In the genomic region with DNA sequence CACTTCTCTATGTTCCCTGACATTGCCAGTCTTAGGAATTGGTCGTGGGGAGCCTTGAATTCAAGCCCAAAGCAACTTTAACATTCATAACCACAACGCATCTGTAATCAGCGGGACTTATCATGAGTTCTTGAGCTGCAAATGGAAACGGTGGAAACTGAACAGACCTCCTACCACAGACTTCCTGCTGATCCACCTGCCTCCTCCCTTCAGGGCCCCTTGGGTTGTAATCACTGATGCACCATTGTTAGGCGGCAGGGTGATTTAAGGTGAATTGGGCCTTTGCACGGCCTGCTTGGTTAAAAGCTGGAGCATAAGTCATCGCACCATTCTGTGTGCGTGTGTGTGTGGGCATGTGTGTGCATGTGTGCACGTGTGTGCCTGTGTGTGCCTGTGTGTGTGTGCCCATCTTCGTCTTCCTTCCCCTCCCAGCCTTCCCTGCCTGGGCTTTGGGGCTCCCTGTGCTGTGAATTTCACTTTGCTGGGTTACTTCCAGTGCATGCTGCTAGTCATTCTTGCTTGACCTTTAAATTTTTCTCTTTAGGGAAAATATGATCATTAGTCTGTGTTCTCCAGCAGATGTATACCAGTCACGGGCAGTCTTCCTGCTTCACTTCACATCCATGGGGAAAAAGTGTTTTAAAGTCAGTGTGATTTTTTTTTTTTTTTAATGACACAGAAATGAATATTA, we compare ENCODE assay signal across 11 cellular contexts. TPM values are rescaled to one million over a fixed set of nuclear protein-coding genes. Genes with fewer than 3 reads are reported as not detected.
A peak's percentile ranks its signal among the peaks of the same experiment; 100 is the strongest.
DNase-seq lines count a peak whose midpoint lies in the region; ATAC-seq and TF ChIP-seq lines count a peak whose summit lies in the region.
"Had no signal": no experiment of that assay in that cellular context is flagged by ENCODE, and none has a peak within 500 bp of the region (broad histone marks: within the 10 kb centered on the region; RNA-seq: fewer than 3 reads in every experiment).

No MANE protein-coding gene starts in this region.

- H3K27me3 Mint-ChIP-seq in activated CD4-positive, alpha-beta T cell treated with anti-CD3 and anti-CD28 coated beads, Interleukin-2, amount 10 ng/mL, durations not matched to agents 24 days and 14 days: no peaks in the 10 kb centered on the region
- no peaks in the 10 kb centered on the region; the same call in none of the 2 replicates for H3K27me3 Mint-ChIP-seq in HFFc6 (ENCODE audit: insufficient read depth)

- H3K27ac ChIP-seq in BLaER1 treated with 17β-estradiol and CSF1 and Interleukin-3, amounts not matched to agents 10 nM and 100 nM: peak overlapping the region in 9 of 11 experiments; percentile 3 to 96 (median 53); a peak in 17 of 22 replicates
- H3K27ac ChIP-seq in sigmoid colon: no peak overlapping the region
- H3K27ac ChIP-seq: C4-2B had no signal

- H3K4me3 Mint-ChIP-seq in activated CD4-positive, alpha-beta T cell treated with anti-CD3 and anti-CD28 coated beads, Interleukin-2, amount 10 ng/mL, durations not matched to agents 24 days and 14 days: peak overlapping the region; percentile 62
- H3K4me3 Mint-ChIP-seq in HFFc6: no peak overlapping the region

- H3K4me1 Mint-ChIP-seq in activated CD4-positive, alpha-beta T cell treated with anti-CD3 and anti-CD28 coated beads, Interleukin-2, amount 10 ng/mL, durations not matched to agents 24 days and 14 days: peaks cover 84% of the 10 kb centered on the region
- peaks cover 38% of the 10 kb centered on the region for H3K4me1 Mint-ChIP-seq in HFFc6 (ENCODE audit: low read depth)

- no peaks in the 10 kb centered on the region for H3K27me3 ChIP-seq in BLaER1 treated with 17β-estradiol and CSF1 and Interleukin-3, amounts not matched to agents 10 nM and 100 nM
- no peaks in the 10 kb centered on the region for H3K27me3 ChIP-seq in sigmoid colon

- peak overlapping the region; percentile 75 to 99 (median 95) for H3K4me2 ChIP-seq in BLaER1 treated with 17β-estradiol and CSF1 and Interleukin-3, amounts not matched to agents 10 nM and 100 nM

- peak overlapping the region in 2 of 10 experiments; percentile 31 to 35; a peak in 3 of 20 replicates for H3K4me3 ChIP-seq in BLaER1 treated with 17β-estradiol and CSF1 and Interleukin-3, amounts not matched to agents 10 nM and 100 nM
- no peak overlapping the region for H3K4me3 ChIP-seq in sigmoid colon

- no peak for TF ChIP-seq POLR2A in erythroblast (IDR thresholded peaks at IDR 0.05; ENCODE audit: low read length)
- TF ChIP-seq POLR2A in sigmoid colon (IDR thresholded peaks at IDR 0.05): no peak

- ATAC-seq in HG03354 (IDR thresholded peaks at IDR 0.05; ENCODE audit: poor library complexity, severe bottlenecking, unreplicated experiment): peak; percentile 43

- intact Hi-C loops in activated CD4-positive, alpha-beta T cell treated with anti-CD3 and anti-CD28 coated beads, Interleukin-2, amount 10 ng/mL, durations not matched to agents 24 days and 14 days (cut with micrococcal nuclease): loop anchor here (1.0 to 2.0 kb wide), 3 partner anchors 8 to 27 kb away; no protein-coding TSS in a partner anchor
- intact Hi-C loops in sigmoid colon (cut with DNase I): no loop called here

- H4K20me1 ChIP-seq in BLaER1 treated with 17β-estradiol and CSF1 and Interleukin-3, amounts not matched to agents 10 nM and 100 nM: peaks cover 33 to 79% (median 71%) of the 10 kb centered on the region in 11 experiments; a peak in 20 of 22 replicates

- no peak for TF ChIP-seq EP300 in sigmoid colon (IDR thresholded peaks at IDR 0.05)

- no peak for TF ChIP-seq CTCF in HFFc6 (IDR thresholded peaks at IDR 0.05)
- TF ChIP-seq CTCF in sigmoid colon (IDR thresholded peaks at IDR 0.05): no peak

- no peaks in the 10 kb centered on the region for H3K9me3 Mint-ChIP-seq in activated CD4-positive, alpha-beta T cell treated with anti-CD3 and anti-CD28 coated beads, Interleukin-2, amount 10 ng/mL, durations not matched to agents 24 days and 14 days
- peaks cover 5% of the 10 kb centered on the region for H3K9me3 Mint-ChIP-seq in HFFc6

- H3K27ac Mint-ChIP-seq in activated CD4-positive, alpha-beta T cell treated with anti-CD3 and anti-CD28 coated beads, Interleukin-2, amount 10 ng/mL, durations not matched to agents 24 days and 14 days: peak overlapping the region; percentile 83
- no peak overlapping the region for H3K27ac Mint-ChIP-seq in HFFc6

- peaks cover 0 to 6% (median 1%) of the 10 kb centered on the region in 11 experiments; a peak in 9 of 22 replicates for H3K9me3 ChIP-seq in BLaER1 treated with 17β-estradiol and CSF1 and Interleukin-3, amounts not matched to agents 10 nM and 100 nM (replicated peaks in 1 of 11)
- H3K9me3 ChIP-seq in sigmoid colon: no peaks in the 10 kb centered on the region

- DNase-seq in activated CD4-positive, alpha-beta T cell treated with anti-CD3 and anti-CD28 coated beads, Interleukin-2, amount 10 ng/mL, durations not matched to agents 24 days and 14 days: peak; percentile 85
- peak; percentile 55 to 76 for DNase-seq in erythroblast (lab: John Stamatoyannopoulos, UW)
- DNase-seq in HFFc6: no peak
- DNase-seq in sigmoid colon: no peak
- DNase-seq in NOMO-1 treated with DMSO at 0.1 percent for 48 hours (lab: John Stamatoyannopoulos, UW; ENCODE audit: unreplicated experiment): no peak
- no peak for DNase-seq in DMS 273 (lab: John Stamatoyannopoulos, UW; ENCODE audit: unreplicated experiment)
- DNase-seq: left cardiac atrium, NCI-H345 had no signal

- peak overlapping the region in 9 of 11 experiments; percentile 1 to 68 (median 40); a peak in 13 of 22 replicates for H3K9ac ChIP-seq in BLaER1 treated with 17β-estradiol and CSF1 and Interleukin-3, amounts not matched to agents 10 nM and 100 nM

- H3K36me3 Mint-ChIP-seq in activated CD4-positive, alpha-beta T cell treated with anti-CD3 and anti-CD28 coated beads, Interleukin-2, amount 10 ng/mL, durations not matched to agents 24 days and 14 days (ENCODE audit: low read depth): peaks cover 46% of the 10 kb centered on the region
- peaks cover 5% of the 10 kb centered on the region; the same call in 1 of the 2 replicates for H3K36me3 Mint-ChIP-seq in HFFc6 (ENCODE audit: low read depth)

- peaks cover 96 to 100% (median 99%) of the 10 kb centered on the region in 10 experiments for H3K4me1 ChIP-seq in BLaER1 treated with 17β-estradiol and CSF1 and Interleukin-3, amounts not matched to agents 10 nM and 100 nM
- H3K4me1 ChIP-seq in sigmoid colon: peaks cover 0 to 24% (median 15%) of the 10 kb centered on the region in 4 donors

- H3K36me3 ChIP-seq in BLaER1 treated with 17β-estradiol and CSF1 and Interleukin-3, amounts not matched to agents 10 nM and 100 nM: peaks cover 0 to 69% (median 24%) of the 10 kb centered on the region in 11 experiments; a peak in 18 of 22 replicates
- H3K36me3 ChIP-seq in sigmoid colon: no peaks in the 10 kb centered on the region

- WGBS in sigmoid colon, 2 donors: 55 to 72% methylated on average over 11 of the region's 11 CpGs

RNA-seq across cellular contexts. Expression of a gene that starts 29.0 kb away (rescaled TPM):
- total RNA-seq in activated CD4-positive, alpha-beta T cell treated with anti-CD3 and anti-CD28 coated beads, Interleukin-2, amount 10 ng/mL, durations not matched to agents 24 days and 14 days: 44.9 and 46.2 TPM in 2 replicates
- 1 to 10 TPM; 2.4 to 4.3 (median 3.8) TPM for total RNA-seq in HFFc6 (2021; fragmentation: NEBNext Ultra II Directional; extraction: Animal tissue kit (Norgen Biotek cat#: 25700))
- total RNA-seq in sigmoid colon: 10 to 100 TPM in 2 of 4 donors, 1 to 10 TPM in 2; 9.9 to 22.8 (median 13.6) TPM
- 10 to 100 TPM in 1 of 3 donors, 1 to 10 TPM in 1, under 1 TPM in 1; 0.60 to 10.2 (median 2.1) TPM for polyA plus RNA-seq in sigmoid colon

Comparison
In these comparisons a context has a peak if more than half of its experiments do, and no peak if none do; other contexts are left out.
1. H3K27ac ChIP-seq: peak in BLaER1 treated with 17β-estradiol and CSF1 and Interleukin-3, amounts not matched to agents 10 nM and 100 nM (9 of 11); none in sigmoid colon (0 of 4).
2. DNase-seq: peak in activated CD4-positive, alpha-beta T cell treated with anti-CD3 and anti-CD28 coated beads, Interleukin-2, amount 10 ng/mL, durations not matched to agents 24 days and 14 days (single experiment) and erythroblast (2 of 2); none in HFFc6 (single experiment), sigmoid colon (single experiment), NOMO-1 treated with DMSO at 0.1 percent for 48 hours (single experiment) and DMS 273 (single experiment).